Comparison of ENCODE assay signal across 1 cellular context in genomic region chr3:150414273-150414672, GRCh38.
TF ChIP-seq lines count a peak whose summit lies in the region.

No MANE protein-coding gene starts in this region.

TF ChIP-seq in GM23338, 12 proteins besides CTCF, POLR2A, EP300 and RAD21 (continued from another document):
- no peak for TF ChIP-seq ZNF462 (CRISPR knock-in tag; IDR thresholded peaks at IDR 0.05)
- TF ChIP-seq CREB1 (CRISPR knock-in tag; IDR thresholded peaks at IDR 0.05; ENCODE audit: low read depth), result no peak
- TF ChIP-seq ZNF331 (CRISPR knock-in tag; IDR thresholded peaks at IDR 0.05; ENCODE audit: low read depth), result no peak
